In the genomic region with DNA sequence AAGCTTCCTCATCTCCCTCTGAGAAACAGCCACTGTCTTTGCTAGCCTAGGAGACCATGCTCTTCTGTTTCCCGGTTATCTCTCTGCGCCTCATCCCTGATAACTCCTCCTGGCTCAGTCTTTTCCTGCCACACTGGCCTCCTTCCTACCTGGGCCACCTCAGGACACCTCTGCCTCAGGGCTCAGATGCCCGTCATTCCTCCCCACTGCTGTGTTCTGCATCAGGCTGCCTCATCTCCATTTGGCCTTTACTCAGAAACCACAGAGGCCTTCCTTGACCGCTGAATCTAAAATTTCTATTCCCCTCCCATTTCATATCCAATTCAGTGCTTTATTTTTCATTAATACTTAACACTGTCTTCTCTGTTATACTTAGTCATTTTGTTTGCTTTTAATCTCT, we compare ENCODE assay signal across 19 cellular contexts.
A peak's percentile ranks its signal among the peaks of the same experiment; 100 is the strongest.
DNase-seq lines count a peak whose midpoint lies in the region; ATAC-seq and TF ChIP-seq lines count a peak whose summit lies in the region.
"Had no signal": no experiment of that assay in that cellular context is flagged by ENCODE, and none has a peak within 500 bp of the region (broad histone marks: within the 10 kb centered on the region; RNA-seq: fewer than 3 reads in every experiment).

No MANE protein-coding gene starts in this region.

- ATAC-seq in activated T-cell treated with anti-CD3 and anti-CD28 coated beads, Interleukin-2, amount 50 U/mL, for 72 hours (replicated peaks in 1 of 2): no peak
- ATAC-seq in WTC11: peak; percentile 52
- ATAC-seq in stimulated activated naive B cell treated with anti-CD40 and anti-IgM and Interleukin-4, amounts not matched to agents 10 μg/mL and 1 μg/mL and 100 μg/mL, for 72 hours (replicated peaks): no peak
- no peak for ATAC-seq in GM19463 (IDR thresholded peaks at IDR 0.05; ENCODE audit: unreplicated experiment)
- ATAC-seq: left ventricle myocardium superior had no signal

- DNase-seq in activated T-cell treated with anti-CD3 and anti-CD28 coated beads, Interleukin-2, amount 50 U/mL, for 72 hours: no peak
- DNase-seq in activated T-cell treated with anti-CD3 and anti-CD28 coated beads, Interleukin-2, amount 50 U/mL, for 1 hour: no peak
- no peak for DNase-seq in WTC11 (ENCODE audit: low spot score)
- peak; percentile 22 for DNase-seq in iPS-NIHi7 (ENCODE audit: extremely low spot score)
- DNase-seq in stimulated activated naive B cell treated with anti-CD40 and anti-IgM and Interleukin-4, amounts not matched to agents 10 μg/mL and 1 μg/mL and 100 μg/mL, for 72 hours: no peak
- no peak for DNase-seq in stimulated activated CD4-positive, alpha-beta T cell treated with anti-CD3 and anti-CD28 coated beads, Interleukin-15, amount 100 ng/mL, for 24 hours
- DNase-seq in NCI-H1417 (lab: John Stamatoyannopoulos, UW): no peak
- DNase-seq: activated CD8-positive, alpha-beta memory T cell treated with anti-CD3 and anti-CD28 coated beads for 24 hours; activated T-cell treated with anti-CD3 and anti-CD28 coated beads, Interleukin-2, amount 50 U/mL, for 48 hours; colonic mucosa; COR-L47; head of caudate nucleus; left ventricle myocardium superior; MM.1S; NCI-H146; stimulated activated CD8-positive, alpha-beta memory T cell treated with anti-CD3 and anti-CD28 coated beads, Interleukin-4, amount 100 ng/mL, for 48 hours had no signal

- no peak overlapping the region for H3K4me3 Mint-ChIP-seq in activated T-cell treated with anti-CD3 and anti-CD28 coated beads, Interleukin-2, amount 50 U/mL, for 72 hours
- no peak overlapping the region for H3K4me3 Mint-ChIP-seq in WTC11
- H3K4me3 Mint-ChIP-seq in stimulated activated naive B cell treated with anti-CD40 and anti-IgM and Interleukin-4, amounts not matched to agents 10 μg/mL and 1 μg/mL and 100 μg/mL, for 72 hours: no peak overlapping the region
- H3K4me3 Mint-ChIP-seq: activated naive CD8-positive, alpha-beta T cell; B cell had no signal

- TF ChIP-seq CTCF in WTC11 (IDR thresholded peaks at IDR 0.05): no peak

- H3K27ac Mint-ChIP-seq in activated T-cell treated with anti-CD3 and anti-CD28 coated beads, Interleukin-2, amount 50 U/mL, for 72 hours: peak overlapping the region; percentile 45
- peak overlapping the region; percentile 30 for H3K27ac Mint-ChIP-seq in WTC11
- peak overlapping the region; percentile 59 for H3K27ac Mint-ChIP-seq in stimulated activated naive B cell treated with anti-CD40 and anti-IgM and Interleukin-4, amounts not matched to agents 10 μg/mL and 1 μg/mL and 100 μg/mL, for 72 hours
- H3K27ac Mint-ChIP-seq: B cell had no signal

- H3K9me3 Mint-ChIP-seq in activated T-cell treated with anti-CD3 and anti-CD28 coated beads, Interleukin-2, amount 50 U/mL, for 72 hours: no peaks in the 10 kb centered on the region
- H3K9me3 Mint-ChIP-seq in WTC11: no peaks in the 10 kb centered on the region
- H3K9me3 Mint-ChIP-seq in stimulated activated naive B cell treated with anti-CD40 and anti-IgM and Interleukin-4, amounts not matched to agents 10 μg/mL and 1 μg/mL and 100 μg/mL, for 72 hours: no peaks in the 10 kb centered on the region

- H3K4me1 Mint-ChIP-seq in activated T-cell treated with anti-CD3 and anti-CD28 coated beads, Interleukin-2, amount 50 U/mL, for 72 hours (ENCODE audit: low read depth): peaks cover 8% of the 10 kb centered on the region
- peaks cover 28% of the 10 kb centered on the region for H3K4me1 Mint-ChIP-seq in WTC11
- H3K4me1 Mint-ChIP-seq in stimulated activated naive B cell treated with anti-CD40 and anti-IgM and Interleukin-4, amounts not matched to agents 10 μg/mL and 1 μg/mL and 100 μg/mL, for 72 hours: peaks cover 23 to 26% of the 10 kb centered on the region in 2 donors

- CTCF ChIA-PET in WTC11 (lab: Charles Lee): no interaction called here

- H3K27me3 Mint-ChIP-seq in activated T-cell treated with anti-CD3 and anti-CD28 coated beads, Interleukin-2, amount 50 U/mL, for 72 hours (ENCODE audit: low read depth): no peaks in the 10 kb centered on the region
- no peaks in the 10 kb centered on the region for H3K27me3 Mint-ChIP-seq in WTC11 (ENCODE audit: low read depth)
- H3K27me3 Mint-ChIP-seq in stimulated activated naive B cell treated with anti-CD40 and anti-IgM and Interleukin-4, amounts not matched to agents 10 μg/mL and 1 μg/mL and 100 μg/mL, for 72 hours: no peaks in the 10 kb centered on the region
- H3K27me3 Mint-ChIP-seq: activated naive CD8-positive, alpha-beta T cell; B cell had no signal

- POLR2A ChIA-PET in WTC11 (lab: Charles Lee): no interaction called here

- peaks cover 14 to 22% of the 10 kb centered on the region in 2 donors for H3K36me3 Mint-ChIP-seq in activated T-cell treated with anti-CD3 and anti-CD28 coated beads, Interleukin-2, amount 50 U/mL, for 72 hours (ENCODE audit: insufficient read depth in 2 of 2)
- H3K36me3 Mint-ChIP-seq in WTC11: peaks cover 15% of the 10 kb centered on the region
- H3K36me3 Mint-ChIP-seq in stimulated activated naive B cell treated with anti-CD40 and anti-IgM and Interleukin-4, amounts not matched to agents 10 μg/mL and 1 μg/mL and 100 μg/mL, for 72 hours: peaks cover 43 to 51% of the 10 kb centered on the region in 2 donors

TF ChIP-seq in WTC11, 78 proteins besides CTCF, POLR2A, EP300 and RAD21:
- TF ChIP-seq ZNF219 (CRISPR knock-in tag; IDR thresholded peaks at IDR 0.05; ENCODE audit: borderline replicate concordance): no peak
TF ChIP-seq in WTC11: peak in this region for 0.
